Comparison of ENCODE assay signal across 15 cellular contexts in the genomic region with DNA sequence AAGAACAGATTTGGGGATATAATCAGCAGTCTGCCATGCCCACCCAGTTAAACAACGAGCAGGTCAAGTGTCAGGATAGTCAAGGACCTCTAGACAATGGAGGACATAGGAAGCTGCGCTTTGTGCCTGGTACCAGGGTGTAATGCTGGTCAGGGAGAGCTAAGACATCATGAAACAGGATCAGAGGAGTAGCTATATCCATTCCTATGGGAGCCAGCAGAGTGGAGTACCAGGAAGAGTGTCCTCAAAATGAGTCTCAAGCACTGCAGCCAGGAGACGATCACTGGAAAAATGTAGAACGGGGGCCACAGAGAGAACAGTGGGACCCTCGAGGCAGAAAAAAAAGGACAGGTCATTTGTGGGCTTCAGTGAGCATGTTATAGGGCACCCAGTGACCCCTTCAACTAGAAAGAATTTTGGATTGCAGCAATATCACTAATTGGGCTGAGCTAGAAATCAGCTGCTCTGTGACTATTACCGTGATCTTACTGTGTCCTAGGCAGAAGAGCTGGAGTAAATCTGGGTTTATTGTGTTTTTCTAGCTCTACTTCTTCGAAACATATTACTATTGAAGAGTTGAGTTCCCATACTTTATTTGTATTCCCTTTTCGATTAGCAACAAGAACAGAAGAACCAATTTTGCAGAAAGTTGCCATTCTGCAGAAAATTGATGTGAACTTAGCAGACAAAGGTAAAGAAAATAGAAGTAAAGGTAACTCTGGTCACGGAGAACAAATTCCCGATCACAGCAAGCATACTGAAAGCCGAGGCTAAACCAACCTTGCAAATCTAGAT.
DNase-seq lines count a peak whose midpoint lies in the region; ATAC-seq and TF ChIP-seq lines count a peak whose summit lies in the region.
"Had no signal": no experiment of that assay in that cellular context is flagged by ENCODE, and none has a peak within 500 bp of the region (broad histone marks: within the 10 kb centered on the region; RNA-seq: fewer than 3 reads in every experiment).

No MANE protein-coding gene starts in this region.

- H3K27ac Mint-ChIP-seq in progenitor cell of endocrine pancreas (peak overlapping the region; percentile 76), WTC11 (no peak overlapping the region), T-helper 17 cell (no peak overlapping the region)
- no peak overlapping the region for H3K27ac Mint-ChIP-seq in activated T-cell treated with anti-CD3 and anti-CD28 coated beads, Interleukin-2, amount 50 U/mL, for 72 hours

- no peak for DNase-seq in PC-9
- no peak for DNase-seq in left lobe of liver (ENCODE audit: low spot score)
- DNase-seq in progenitor cell of endocrine pancreas (ENCODE audit: low spot score, unreplicated experiment), result no peak
- no peak for DNase-seq in WTC11 (ENCODE audit: low spot score)
- DNase-seq in activated T-cell treated with anti-CD3 and anti-CD28 coated beads, Interleukin-2, amount 50 U/mL, for 72 hours, result no peak
- DNase-seq in T-helper 17 cell, result no peak
- DNase-seq: DMS153, EL, HCEC 1CT, NCI-H1436 treated with DMSO at 0.1 percent for 48 hours, NCI-H2227 treated with DMSO at 0.1 percent for 48 hours, NCI-H526 had no signal

- CTCF ChIA-PET in PC-9 (lab: Charles Lee), result interaction anchor here (0.7 kb wide), 1 partner anchor 96 kb away, joined by 3 read pairs; no protein-coding TSS in a partner anchor
- CTCF ChIA-PET in WTC11 (lab: Charles Lee), result no interaction called here

- H3F3A ChIP-seq in PC-9 (ENCODE audit: insufficient read depth, low read depth), result peaks cover 19% of the 10 kb centered on the region

- POLR2A ChIA-PET in PC-9 (lab: Charles Lee; ENCODE audit: unreplicated experiment), result no interaction called here
- POLR2A ChIA-PET in WTC11 (lab: Charles Lee), result no interaction called here

- H3K79me2 ChIP-seq in PC-9 (ENCODE audit: low read depth), result no peaks in the 10 kb centered on the region

- peak overlapping the region; percentile 8; the same call in 1 of the 2 replicates for H2AFZ ChIP-seq in PC-9

- intact Hi-C loops in PC-9 (cut with micrococcal nuclease; ENCODE audit: unreplicated experiment), result loop anchor here (2.0 kb wide), 1 partner anchor 245 kb away; no protein-coding TSS in a partner anchor

- peak overlapping the region; percentile 12; the same call in 1 of the 2 replicates for H3K4me3 ChIP-seq in PC-9
- H3K4me3 ChIP-seq: BLaER1 treated with 17β-estradiol and CSF1 and Interleukin-3, amounts not matched to agents 10 nM and 100 nM had no signal

- no peaks in the 10 kb centered on the region for H3K9me3 ChIP-seq in PC-9 (ENCODE audit: insufficient read depth, low read depth)
- no peaks in the 10 kb centered on the region for H3K9me3 ChIP-seq in T-helper 17 cell (ENCODE audit: control insufficient read depth, low read length, poor library complexity, severe bottlenecking)

- H3K27ac ChIP-seq in 22Rv1 (peak overlapping the region; percentile 53), PC-9 (peak overlapping the region; percentile 51)
- H3K27ac ChIP-seq: BLaER1 treated with 17β-estradiol and CSF1 and Interleukin-3, amounts not matched to agents 10 nM and 100 nM had no signal

- H3K4me1 Mint-ChIP-seq in progenitor cell of endocrine pancreas (ENCODE audit: low read depth) (peaks cover 25% of the 10 kb centered on the region), WTC11 (peaks cover 7% of the 10 kb centered on the region), T-helper 17 cell (no peaks in the 10 kb centered on the region)
- H3K4me1 Mint-ChIP-seq in activated T-cell treated with anti-CD3 and anti-CD28 coated beads, Interleukin-2, amount 50 U/mL, for 72 hours (ENCODE audit: low read depth), result no peaks in the 10 kb centered on the region

- H3K4me1 ChIP-seq in PC-9 (replicated peaks; ENCODE audit: insufficient read depth), result peaks cover 33% of the 10 kb centered on the region

- no peaks in the 10 kb centered on the region for H3K36me3 ChIP-seq in PC-9 (ENCODE audit: low read depth)
- H3K36me3 ChIP-seq: BLaER1 treated with 17β-estradiol and CSF1 and Interleukin-3, amounts not matched to agents 10 nM and 100 nM had no signal

- H4K20me1 ChIP-seq in PC-9 (ENCODE audit: insufficient read depth), result no peaks in the 10 kb centered on the region
- H4K20me1 ChIP-seq: BLaER1 treated with 17β-estradiol and CSF1 and Interleukin-3, amounts not matched to agents 10 nM and 100 nM had no signal

- peak; percentile 36 for ATAC-seq in left lobe of liver
- no peak for ATAC-seq in HG02678 (IDR thresholded peaks at IDR 0.05; ENCODE audit: unreplicated experiment)
- no peak for ATAC-seq in WTC11
- no peak for ATAC-seq in activated T-cell treated with anti-CD3 and anti-CD28 coated beads, Interleukin-2, amount 50 U/mL, for 72 hours (replicated peaks in 1 of 2)
- no peak for ATAC-seq in T-helper 17 cell

- H3K4me3 Mint-ChIP-seq in progenitor cell of endocrine pancreas (ENCODE audit: low read depth) (peak overlapping the region; percentile 67), WTC11 (no peak overlapping the region), T-helper 17 cell (no peak overlapping the region)
- no peak overlapping the region for H3K4me3 Mint-ChIP-seq in activated T-cell treated with anti-CD3 and anti-CD28 coated beads, Interleukin-2, amount 50 U/mL, for 72 hours

- BruUV-seq in PC-9 (replicated peaks; lab: Mats Ljungman, UMichigan), result no TSS peak

- no peaks in the 10 kb centered on the region for H3K9me2 ChIP-seq in PC-9 (ENCODE audit: insufficient read depth)

- TF ChIP-seq CTCF in 22Rv1 (IDR thresholded peaks at IDR 0.05) (no peak), PC-9 (conservative IDR thresholded peaks at IDR 0.05) (no peak), progenitor cell of endocrine pancreas (IDR thresholded peaks at IDR 0.05; ENCODE audit: unreplicated experiment) (no peak), WTC11 (IDR thresholded peaks at IDR 0.05) (no peak)

- H3K9me3 Mint-ChIP-seq in progenitor cell of endocrine pancreas (ENCODE audit: low read depth) (peaks cover 10% of the 10 kb centered on the region), WTC11 (peaks cover 6% of the 10 kb centered on the region; the same call in 1 of the 2 replicates)
- no peaks in the 10 kb centered on the region for H3K9me3 Mint-ChIP-seq in activated T-cell treated with anti-CD3 and anti-CD28 coated beads, Interleukin-2, amount 50 U/mL, for 72 hours

- no peaks in the 10 kb centered on the region for H3K27me3 Mint-ChIP-seq in progenitor cell of endocrine pancreas
- H3K27me3 Mint-ChIP-seq in WTC11 (ENCODE audit: low read depth), result no peaks in the 10 kb centered on the region; the same call in 1 of the 2 replicates
- no peaks in the 10 kb centered on the region for H3K27me3 Mint-ChIP-seq in activated T-cell treated with anti-CD3 and anti-CD28 coated beads, Interleukin-2, amount 50 U/mL, for 72 hours (ENCODE audit: low read depth)
- peaks cover 6% of the 10 kb centered on the region for H3K27me3 Mint-ChIP-seq in T-helper 17 cell

- H3K36me3 Mint-ChIP-seq in progenitor cell of endocrine pancreas (ENCODE audit: insufficient read depth) (no peaks in the 10 kb centered on the region), WTC11 (no peaks in the 10 kb centered on the region), T-helper 17 cell (ENCODE audit: low read depth) (no peaks in the 10 kb centered on the region)
- H3K36me3 Mint-ChIP-seq in activated T-cell treated with anti-CD3 and anti-CD28 coated beads, Interleukin-2, amount 50 U/mL, for 72 hours (ENCODE audit: insufficient read depth in 2 of 2), result no peaks in the 10 kb centered on the region

- H3K4me2 ChIP-seq in PC-9, result peak overlapping the region; percentile 58
- H3K4me2 ChIP-seq: BLaER1 treated with 17β-estradiol and CSF1 and Interleukin-3, amounts not matched to agents 10 nM and 100 nM had no signal

- H3K27me3 ChIP-seq in PC-9 (ENCODE audit: insufficient read depth, low read depth), result no peaks in the 10 kb centered on the region
- H3K27me3 ChIP-seq: BLaER1 treated with 17β-estradiol and CSF1 and Interleukin-3, amounts not matched to agents 10 nM and 100 nM had no signal

TF ChIP-seq in WTC11, 78 proteins besides CTCF, POLR2A, EP300 and RAD21:
- TF ChIP-seq, protein P1, sequence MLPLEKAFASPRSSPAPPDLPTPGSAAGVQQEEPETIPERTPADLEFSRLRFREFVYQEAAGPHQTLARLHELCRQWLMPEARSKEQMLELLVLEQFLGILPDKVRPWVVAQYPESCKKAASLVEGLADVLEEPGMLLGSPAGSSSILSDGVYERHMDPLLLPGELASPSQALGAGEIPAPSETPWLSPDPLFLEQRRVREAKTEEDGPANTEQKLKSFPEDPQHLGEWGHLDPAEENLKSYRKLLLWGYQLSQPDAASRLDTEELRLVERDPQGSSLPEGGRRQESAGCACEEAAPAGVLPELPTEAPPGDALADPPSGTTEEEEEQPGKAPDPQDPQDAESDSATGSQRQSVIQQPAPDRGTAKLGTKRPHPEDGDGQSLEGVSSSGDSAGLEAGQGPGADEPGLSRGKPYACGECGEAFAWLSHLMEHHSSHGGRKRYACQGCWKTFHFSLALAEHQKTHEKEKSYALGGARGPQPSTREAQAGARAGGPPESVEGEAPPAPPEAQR (CRISPR knock-in tag; IDR thresholded peaks at IDR 0.05), result no peak
- TF ChIP-seq TCF7 (CRISPR knock-in tag; IDR thresholded peaks at IDR 0.05; ENCODE audit: low read depth) (no peak), SMAD3 (CRISPR knock-in tag; IDR thresholded peaks at IDR 0.05; ENCODE audit: borderline replicate concordance) (no peak)
TF ChIP-seq in WTC11: peak in this region for 0.
